ENCODE assay signal across 8 cellular contexts in genomic region chr9:81814794-81815464, GRCh38.
DNase-seq lines count a peak whose midpoint lies in the region; ATAC-seq lines count a peak whose summit lies in the region.

No MANE protein-coding gene starts in this region.

- H3K4me1 Mint-ChIP-seq in activated CD8-positive, alpha-beta T cell treated with anti-CD3 and anti-CD28 coated beads, Interleukin-2, amount 10 ng/mL, durations not matched to agents 7 days and 5 days (ENCODE audit: low read depth), result peaks cover 17% of the 10 kb centered on the region
- peaks cover 33% of the 10 kb centered on the region for H3K4me1 Mint-ChIP-seq in stimulated activated effector memory CD8-positive, alpha-beta T cell treated with anti-CD3 and anti-CD28 coated beads, Interleukin-12 subunit alpha, Interleukin-12 subunit beta, amount 100 ng/mL, for 72 hours

- H3K4me3 Mint-ChIP-seq in activated CD8-positive, alpha-beta T cell treated with anti-CD3 and anti-CD28 coated beads, Interleukin-2, amount 10 ng/mL, durations not matched to agents 7 days and 5 days, result no peak overlapping the region
- H3K4me3 Mint-ChIP-seq in stimulated activated effector memory CD8-positive, alpha-beta T cell treated with anti-CD3 and anti-CD28 coated beads, Interleukin-12 subunit alpha, Interleukin-12 subunit beta, amount 100 ng/mL, for 72 hours, result peak overlapping the region; percentile 1

- H3K36me3 Mint-ChIP-seq in activated CD8-positive, alpha-beta T cell treated with anti-CD3 and anti-CD28 coated beads, Interleukin-2, amount 10 ng/mL, durations not matched to agents 7 days and 5 days (ENCODE audit: low read depth), result no peaks in the 10 kb centered on the region
- H3K36me3 Mint-ChIP-seq in stimulated activated effector memory CD8-positive, alpha-beta T cell treated with anti-CD3 and anti-CD28 coated beads, Interleukin-12 subunit alpha, Interleukin-12 subunit beta, amount 100 ng/mL, for 72 hours, result no peaks in the 10 kb centered on the region

- no peaks in the 10 kb centered on the region for H3K9me3 Mint-ChIP-seq in activated CD8-positive, alpha-beta T cell treated with anti-CD3 and anti-CD28 coated beads, Interleukin-2, amount 10 ng/mL, durations not matched to agents 7 days and 5 days (ENCODE audit: insufficient read depth)
- H3K9me3 Mint-ChIP-seq in stimulated activated effector memory CD8-positive, alpha-beta T cell treated with anti-CD3 and anti-CD28 coated beads, Interleukin-12 subunit alpha, Interleukin-12 subunit beta, amount 100 ng/mL, for 72 hours, result no peaks in the 10 kb centered on the region

- POLR2A ChIA-PET in activated CD8-positive, alpha-beta T cell treated with anti-CD3 and anti-CD28 coated beads, Interleukin-2, amount 10 ng/mL, durations not matched to agents 7 days and 5 days (lab: Charles Lee), result no interaction called here

- H3K27me3 Mint-ChIP-seq in activated CD8-positive, alpha-beta T cell treated with anti-CD3 and anti-CD28 coated beads, Interleukin-2, amount 10 ng/mL, durations not matched to agents 7 days and 5 days (ENCODE audit: low read depth), result no peaks in the 10 kb centered on the region

- peak overlapping the region; percentile 72 for H3K27ac Mint-ChIP-seq in activated CD8-positive, alpha-beta T cell treated with anti-CD3 and anti-CD28 coated beads, Interleukin-2, amount 10 ng/mL, durations not matched to agents 7 days and 5 days
- H3K27ac Mint-ChIP-seq in stimulated activated effector memory CD8-positive, alpha-beta T cell treated with anti-CD3 and anti-CD28 coated beads, Interleukin-12 subunit alpha, Interleukin-12 subunit beta, amount 100 ng/mL, for 72 hours, result peak overlapping the region; percentile 22

- peak; percentile 94 for ATAC-seq in HG03432 (IDR thresholded peaks at IDR 0.05; ENCODE audit: unreplicated experiment)
- peak; percentile 57 for ATAC-seq in activated CD8-positive, alpha-beta T cell treated with anti-CD3 and anti-CD28 coated beads, Interleukin-2, amount 10 ng/mL, durations not matched to agents 7 days and 5 days
- peak; percentile 78 for ATAC-seq in stimulated activated effector memory CD8-positive, alpha-beta T cell treated with anti-CD3 and anti-CD28 coated beads, Interleukin-12 subunit alpha, Interleukin-12 subunit beta, amount 100 ng/mL, for 72 hours
- ATAC-seq in HG02571 (IDR thresholded peaks at IDR 0.05; ENCODE audit: unreplicated experiment), result no peak

- DNase-seq in NCI-H2081 (lab: John Stamatoyannopoulos, UW) (peak; percentile 24 to 56), NCI-H2081 treated with DMSO at 0.1 percent for 48 hours (lab: John Stamatoyannopoulos, UW) (no peak), HCEC 1CT (no peak)
- no peak for DNase-seq in activated CD8-positive, alpha-beta T cell treated with anti-CD3 and anti-CD28 coated beads, Interleukin-2, amount 10 ng/mL, durations not matched to agents 7 days and 5 days
- DNase-seq in stimulated activated effector memory CD8-positive, alpha-beta T cell treated with anti-CD3 and anti-CD28 coated beads, Interleukin-12 subunit alpha, Interleukin-12 subunit beta, amount 100 ng/mL, for 72 hours (ENCODE audit: low spot score in 2 of 2), result no peak
- DNase-seq in NK-92 treated with Interleukin-12 subunit alpha and Interleukin-12 subunit beta, amount 100 ng/mL, for 24 hours (lab: John Stamatoyannopoulos, UW), result no peak

- CTCF ChIA-PET in activated CD8-positive, alpha-beta T cell treated with anti-CD3 and anti-CD28 coated beads, Interleukin-2, amount 10 ng/mL, durations not matched to agents 7 days and 5 days (lab: Charles Lee), result no interaction called here

Comparison
In these comparisons a context has a peak if more than half of its experiments do, and no peak if none do; other contexts are left out.
1. DNase-seq: peak in NCI-H2081 (2 of 2); none in NCI-H2081 treated with DMSO at 0.1 percent for 48 hours (single experiment), activated CD8-positive, alpha-beta T cell treated with anti-CD3 and anti-CD28 coated beads, Interleukin-2, amount 10 ng/mL, durations not matched to agents 7 days and 5 days (single experiment), stimulated activated effector memory CD8-positive, alpha-beta T cell treated with anti-CD3 and anti-CD28 coated beads, Interleukin-12 subunit alpha, Interleukin-12 subunit beta, amount 100 ng/mL, for 72 hours (0 of 2), HCEC 1CT (single experiment) and NK-92 treated with Interleukin-12 subunit alpha and Interleukin-12 subunit beta, amount 100 ng/mL, for 24 hours (single experiment).